ENCODE assay signal across 2 cellular contexts in the genomic region with DNA sequence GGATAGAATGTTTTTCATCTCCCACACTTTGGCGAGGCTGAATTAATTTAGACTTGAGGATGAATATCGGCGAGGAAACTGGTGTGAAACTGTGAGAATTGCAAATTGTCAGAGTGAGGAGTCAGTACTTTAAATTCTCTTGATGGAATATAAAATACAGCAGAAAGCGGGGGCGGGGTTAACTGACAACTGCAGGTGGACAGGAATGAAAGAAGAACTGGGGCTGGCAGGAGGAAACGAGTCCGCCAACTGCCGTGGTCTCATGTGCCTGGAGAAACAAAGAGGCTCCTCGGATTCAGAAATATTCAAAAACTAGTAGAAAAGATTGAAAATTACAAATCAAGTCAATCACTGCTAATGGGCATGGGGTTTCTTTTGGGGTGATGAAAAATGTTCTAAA.
TF ChIP-seq lines count a peak whose summit lies in the region.

No MANE protein-coding gene starts in this region.

TF ChIP-seq in GM12878, 131 proteins besides CTCF, POLR2A, EP300 and RAD21 (continued from another document):
- TF ChIP-seq, protein P1, sequence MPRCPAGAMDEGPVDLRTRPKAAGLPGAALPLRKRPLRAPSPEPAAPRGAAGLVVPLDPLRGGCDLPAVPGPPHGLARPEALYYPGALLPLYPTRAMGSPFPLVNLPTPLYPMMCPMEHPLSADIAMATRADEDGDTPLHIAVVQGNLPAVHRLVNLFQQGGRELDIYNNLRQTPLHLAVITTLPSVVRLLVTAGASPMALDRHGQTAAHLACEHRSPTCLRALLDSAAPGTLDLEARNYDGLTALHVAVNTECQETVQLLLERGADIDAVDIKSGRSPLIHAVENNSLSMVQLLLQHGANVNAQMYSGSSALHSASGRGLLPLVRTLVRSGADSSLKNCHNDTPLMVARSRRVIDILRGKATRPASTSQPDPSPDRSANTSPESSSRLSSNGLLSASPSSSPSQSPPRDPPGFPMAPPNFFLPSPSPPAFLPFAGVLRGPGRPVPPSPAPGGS (IDR thresholded peaks at IDR 0.05; ENCODE audit: borderline replicate concordance, insufficient read depth, low read depth, low read length, poor library complexity, severe bottlenecking) = no peak
- TF ChIP-seq ZBED1 (IDR thresholded peaks at IDR 0.05; ENCODE audit: borderline replicate concordance) (no peak), NR2C2 (IDR thresholded peaks at IDR 0.05; ENCODE audit: borderline replicate concordance, control insufficient read depth, insufficient read length, low read depth) (no peak), BHLHE40 (IDR thresholded peaks at IDR 0.05; ENCODE audit: borderline replicate concordance in 1 of 2, low read depth in 2 of 2, low read length in 1 of 2) (no peak), EGR1 (IDR thresholded peaks at IDR 0.05; ENCODE audit: borderline replicate concordance in 1 of 2, low read depth in 2 of 2, low read length in 2 of 2) (peak in 1 of 2 experiments; percentile 68; a peak in 1 of 3 replicates), BCL11A (IDR thresholded peaks at IDR 0.05; ENCODE audit: low read depth, low read length) (no peak), TCF3 (IDR thresholded peaks at IDR 0.05; ENCODE audit: borderline replicate concordance, insufficient read depth, low read depth, low read length) (no peak), SREBF1 (IDR thresholded peaks at IDR 0.05; ENCODE audit: low read length) (no peak), NR2F1 (conservative IDR thresholded peaks at IDR 0.05) (no peak), SMAD1 (IDR thresholded peaks at IDR 0.05; ENCODE audit: low read depth, partially characterized antibody) (no peak), MEF2A (IDR thresholded peaks at IDR 0.05; ENCODE audit: insufficient read depth, low read depth, low read length) (0 out of 2 replicates have a peak, but pooled peaks have one; percentile 12), RUNX3 (IDR thresholded peaks at IDR 0.05; ENCODE audit: low read length) (peak; percentile 3; the same call in 1 of the 2 replicates), ZZZ3 (IDR thresholded peaks at IDR 0.05; ENCODE audit: control insufficient read depth, insufficient read length, low read depth) (no peak)

TF ChIP-seq in WTC11, 78 proteins besides CTCF, POLR2A, EP300 and RAD21:
- TF ChIP-seq, protein P2, sequence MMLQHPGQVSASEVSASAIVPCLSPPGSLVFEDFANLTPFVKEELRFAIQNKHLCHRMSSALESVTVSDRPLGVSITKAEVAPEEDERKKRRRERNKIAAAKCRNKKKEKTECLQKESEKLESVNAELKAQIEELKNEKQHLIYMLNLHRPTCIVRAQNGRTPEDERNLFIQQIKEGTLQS (CRISPR knock-in tag; conservative IDR thresholded peaks at IDR 0.05) = no peak
- no peak for TF ChIP-seq ZBTB21 (CRISPR knock-in tag; IDR thresholded peaks at IDR 0.05; ENCODE audit: borderline replicate concordance)
- TF ChIP-seq KAT7 (CRISPR knock-in tag; IDR thresholded peaks at IDR 0.05; ENCODE audit: borderline replicate concordance) = no peak
- no peak for TF ChIP-seq EMX1 (CRISPR knock-in tag; IDR thresholded peaks at IDR 0.05)
- TF ChIP-seq, protein P3, sequence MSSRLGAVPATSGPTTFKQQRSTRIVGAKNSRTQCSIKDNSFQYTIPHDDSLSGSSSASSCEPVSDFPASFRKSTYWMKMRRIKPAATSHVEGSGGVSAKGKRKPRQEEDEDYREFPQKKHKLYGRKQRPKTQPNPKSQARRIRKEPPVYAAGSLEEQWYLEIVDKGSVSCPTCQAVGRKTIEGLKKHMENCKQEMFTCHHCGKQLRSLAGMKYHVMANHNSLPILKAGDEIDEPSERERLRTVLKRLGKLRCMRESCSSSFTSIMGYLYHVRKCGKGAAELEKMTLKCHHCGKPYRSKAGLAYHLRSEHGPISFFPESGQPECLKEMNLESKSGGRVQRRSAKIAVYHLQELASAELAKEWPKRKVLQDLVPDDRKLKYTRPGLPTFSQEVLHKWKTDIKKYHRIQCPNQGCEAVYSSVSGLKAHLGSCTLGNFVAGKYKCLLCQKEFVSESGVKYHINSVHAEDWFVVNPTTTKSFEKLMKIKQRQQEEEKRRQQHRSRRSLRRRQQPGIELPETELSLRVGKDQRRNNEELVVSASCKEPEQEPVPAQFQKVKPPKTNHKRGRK (CRISPR knock-in tag; IDR thresholded peaks at IDR 0.05; ENCODE audit: borderline replicate concordance) = no peak
- TF ChIP-seq, protein P4, sequence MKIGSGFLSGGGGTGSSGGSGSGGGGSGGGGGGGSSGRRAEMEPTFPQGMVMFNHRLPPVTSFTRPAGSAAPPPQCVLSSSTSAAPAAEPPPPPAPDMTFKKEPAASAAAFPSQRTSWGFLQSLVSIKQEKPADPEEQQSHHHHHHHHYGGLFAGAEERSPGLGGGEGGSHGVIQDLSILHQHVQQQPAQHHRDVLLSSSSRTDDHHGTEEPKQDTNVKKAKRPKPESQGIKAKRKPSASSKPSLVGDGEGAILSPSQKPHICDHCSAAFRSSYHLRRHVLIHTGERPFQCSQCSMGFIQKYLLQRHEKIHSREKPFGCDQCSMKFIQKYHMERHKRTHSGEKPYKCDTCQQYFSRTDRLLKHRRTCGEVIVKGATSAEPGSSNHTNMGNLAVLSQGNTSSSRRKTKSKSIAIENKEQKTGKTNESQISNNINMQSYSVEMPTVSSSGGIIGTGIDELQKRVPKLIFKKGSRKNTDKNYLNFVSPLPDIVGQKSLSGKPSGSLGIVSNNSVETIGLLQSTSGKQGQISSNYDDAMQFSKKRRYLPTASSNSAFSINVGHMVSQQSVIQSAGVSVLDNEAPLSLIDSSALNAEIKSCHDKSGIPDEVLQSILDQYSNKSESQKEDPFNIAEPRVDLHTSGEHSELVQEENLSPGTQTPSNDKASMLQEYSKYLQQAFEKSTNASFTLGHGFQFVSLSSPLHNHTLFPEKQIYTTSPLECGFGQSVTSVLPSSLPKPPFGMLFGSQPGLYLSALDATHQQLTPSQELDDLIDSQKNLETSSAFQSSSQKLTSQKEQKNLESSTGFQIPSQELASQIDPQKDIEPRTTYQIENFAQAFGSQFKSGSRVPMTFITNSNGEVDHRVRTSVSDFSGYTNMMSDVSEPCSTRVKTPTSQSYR (CRISPR knock-in tag; IDR thresholded peaks at IDR 0.05) = no peak
